ENCODE assay signal across 1 cellular context in the genomic region with DNA sequence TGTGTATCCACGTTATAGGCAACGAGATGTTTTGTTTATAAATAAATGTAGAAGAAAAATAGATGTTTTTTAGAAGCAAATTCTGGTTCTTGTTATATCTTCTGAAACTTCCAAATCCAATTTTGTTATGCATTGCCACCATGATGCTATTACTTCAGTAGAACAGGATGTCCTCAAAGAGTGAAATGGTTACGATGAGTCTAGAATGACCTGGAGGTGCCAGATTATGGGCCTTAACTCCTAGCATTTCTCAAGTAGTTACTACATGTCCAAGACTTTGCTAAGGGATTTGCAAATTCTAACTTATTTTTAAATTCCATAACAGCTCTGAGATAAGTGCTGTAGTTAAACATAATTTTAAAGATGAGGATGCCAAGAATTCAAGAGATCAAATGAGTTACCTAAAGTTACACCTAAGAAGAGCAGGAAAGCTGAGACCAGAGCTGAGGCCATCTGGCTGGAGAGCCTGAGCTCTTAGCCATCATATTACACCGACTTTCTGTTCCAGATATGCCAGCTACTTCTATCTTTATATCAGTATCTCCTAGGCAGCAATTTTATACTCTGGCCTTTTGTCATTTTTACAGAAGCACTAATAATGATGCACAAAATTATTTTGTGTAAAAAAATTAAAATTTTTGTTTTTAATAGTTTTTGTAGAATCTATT.
TF ChIP-seq lines count a peak whose summit lies in the region.

No MANE protein-coding gene starts in this region.

TF ChIP-seq in A549, 52 proteins besides CTCF, POLR2A, EP300 and RAD21 (continued from another document):
- TF ChIP-seq, protein P1, sequence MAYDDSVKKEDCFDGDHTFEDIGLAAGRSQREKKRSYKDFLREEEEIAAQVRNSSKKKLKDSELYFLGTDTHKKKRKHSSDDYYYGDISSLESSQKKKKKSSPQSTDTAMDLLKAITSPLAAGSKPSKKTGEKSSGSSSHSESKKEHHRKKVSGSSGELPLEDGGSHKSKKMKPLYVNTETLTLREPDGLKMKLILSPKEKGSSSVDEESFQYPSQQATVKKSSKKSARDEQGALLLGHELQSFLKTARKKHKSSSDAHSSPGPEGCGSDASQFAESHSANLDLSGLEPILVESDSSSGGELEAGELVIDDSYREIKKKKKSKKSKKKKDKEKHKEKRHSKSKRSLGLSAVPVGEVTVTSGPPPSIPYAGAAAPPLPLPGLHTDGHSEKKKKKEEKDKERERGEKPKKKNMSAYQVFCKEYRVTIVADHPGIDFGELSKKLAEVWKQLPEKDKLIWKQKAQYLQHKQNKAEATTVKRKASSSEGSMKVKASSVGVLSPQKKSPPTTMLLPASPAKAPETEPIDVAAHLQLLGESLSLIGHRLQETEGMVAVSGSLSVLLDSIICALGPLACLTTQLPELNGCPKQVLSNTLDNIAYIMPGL (CRISPR knock-in tag; IDR thresholded peaks at IDR 0.05; ENCODE audit: borderline replicate concordance) = no peak
- TF ChIP-seq CHD4 (IDR thresholded peaks at IDR 0.05; ENCODE audit: borderline replicate concordance) = no peak
- TF ChIP-seq GATA3 (IDR thresholded peaks at IDR 0.05; ENCODE audit: borderline replicate concordance) = no peak
- no peak for TF ChIP-seq POLR2AphosphoS2 (conservative IDR thresholded peaks at IDR 0.05; ENCODE audit: low read length)
- no peak for TF ChIP-seq EHF (CRISPR knock-in tag; IDR thresholded peaks at IDR 0.05)
- no peak for TF ChIP-seq HOXA7 (CRISPR knock-in tag; IDR thresholded peaks at IDR 0.05)
- TF ChIP-seq FOSB (CRISPR knock-in tag; IDR thresholded peaks at IDR 0.05) = no peak
- TF ChIP-seq CBX8 (IDR thresholded peaks at IDR 0.05) = no peak
- no peak for TF ChIP-seq RNF2 (IDR thresholded peaks at IDR 0.05; ENCODE audit: borderline replicate concordance, low read depth)
- TF ChIP-seq, protein P2, sequence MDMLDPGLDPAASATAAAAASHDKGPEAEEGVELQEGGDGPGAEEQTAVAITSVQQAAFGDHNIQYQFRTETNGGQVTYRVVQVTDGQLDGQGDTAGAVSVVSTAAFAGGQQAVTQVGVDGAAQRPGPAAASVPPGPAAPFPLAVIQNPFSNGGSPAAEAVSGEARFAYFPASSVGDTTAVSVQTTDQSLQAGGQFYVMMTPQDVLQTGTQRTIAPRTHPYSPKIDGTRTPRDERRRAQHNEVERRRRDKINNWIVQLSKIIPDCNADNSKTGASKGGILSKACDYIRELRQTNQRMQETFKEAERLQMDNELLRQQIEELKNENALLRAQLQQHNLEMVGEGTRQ (IDR thresholded peaks at IDR 0.05) = no peak
- no peak for TF ChIP-seq JUN (IDR thresholded peaks at IDR 0.05)
- TF ChIP-seq KDM1A (IDR thresholded peaks at IDR 0.05; ENCODE audit: low read depth) = no peak
- no peak for TF ChIP-seq ZFP36 (IDR thresholded peaks at IDR 0.05; ENCODE audit: borderline replicate concordance, partially characterized antibody)
- TF ChIP-seq HOXB5 (CRISPR knock-in tag; IDR thresholded peaks at IDR 0.05) = no peak
- no peak for TF ChIP-seq FOXS1 (CRISPR knock-in tag; IDR thresholded peaks at IDR 0.05)
- TF ChIP-seq RFX5 (IDR thresholded peaks at IDR 0.05) = no peak
- TF ChIP-seq HEYL (CRISPR knock-in tag; IDR thresholded peaks at IDR 0.05) = no peak
